In genomic region chr12:57456145-57456700, GRCh38 we compare ENCODE assay signal across 8 cellular contexts. TPM values are rescaled to one million over a fixed set of nuclear protein-coding genes. Genes with fewer than 3 reads are reported as not detected.
A peak's percentile ranks its signal among the peaks of the same experiment; 100 is the strongest.
DNase-seq lines count a peak whose midpoint lies in the region; ATAC-seq and TF ChIP-seq lines count a peak whose summit lies in the region.

No MANE protein-coding gene starts in this region.

- H3K4me2 ChIP-seq in Karpas-422 (ENCODE audit: low read depth, low read length, poor library complexity, severe bottlenecking), result peak overlapping the region; percentile 70

- peak overlapping the region; percentile 65 for H3K4me3 Mint-ChIP-seq in T-helper 1 cell treated with Interleukin-12 subunit alpha and Interleukin-12 subunit beta and Interleukin-4 antibody, amounts not matched to agents 30 μg/mL and 1 μg/mL, for 36 hours
- H3K4me3 Mint-ChIP-seq in nephron, result peak overlapping the region; percentile 5 to 59 (median 40)

- H3K4me3 ChIP-seq in AG04449 (ENCODE audit: low read depth, low read length) (peak overlapping the region; percentile 46), Karpas-422 (ENCODE audit: low read length) (peak overlapping the region; percentile 71)

- CTCF ChIA-PET in AG04449 (lab: Yijun Ruan, JAX), result interaction anchor here (0.6 to 19.6 kb wide), 21 partner anchors 8 to 585 kb away, joined by 3 to 880 read pairs (median 5); partner anchors contain the start of genes B4GALNT1, INHBC and STAC3

- H3K27ac Mint-ChIP-seq in T-helper 1 cell treated with Interleukin-12 subunit alpha and Interleukin-12 subunit beta and Interleukin-4 antibody, amounts not matched to agents 30 μg/mL and 1 μg/mL, for 36 hours, result peak overlapping the region; percentile 73
- peak overlapping the region in 2 of 3 experiments; percentile 7 to 34 for H3K27ac Mint-ChIP-seq in nephron

- H3K9me3 Mint-ChIP-seq in T-helper 1 cell treated with Interleukin-12 subunit alpha and Interleukin-12 subunit beta and Interleukin-4 antibody, amounts not matched to agents 30 μg/mL and 1 μg/mL, for 36 hours, result no peaks in the 10 kb centered on the region
- H3K9me3 Mint-ChIP-seq in nephron, result no peaks in the 10 kb centered on the region

- peak overlapping the region; percentile 59; the same call in 1 of the 2 replicates for H2AFZ ChIP-seq in Karpas-422 (ENCODE audit: low read length)

- peak overlapping the region; percentile 70; the same call in 1 of the 2 replicates for H3K27ac ChIP-seq in Karpas-422 (ENCODE audit: low read length)

- H3K27me3 ChIP-seq in Karpas-422 (ENCODE audit: low read length), result no peaks in the 10 kb centered on the region

- H3K9me2 ChIP-seq in Karpas-422 (replicated peaks; ENCODE audit: insufficient read depth, low read length), result no peaks in the 10 kb centered on the region

- POLR2A ChIA-PET in AG04449 (lab: Yijun Ruan, JAX), result no interaction called here

- no peak for ATAC-seq in HG03439 (IDR thresholded peaks at IDR 0.05; ENCODE audit: unreplicated experiment)
- ATAC-seq in GM21528 (IDR thresholded peaks at IDR 0.05; ENCODE audit: low FRiP score, unreplicated experiment), result no peak

- H3K4me1 Mint-ChIP-seq in T-helper 1 cell treated with Interleukin-12 subunit alpha and Interleukin-12 subunit beta and Interleukin-4 antibody, amounts not matched to agents 30 μg/mL and 1 μg/mL, for 36 hours (ENCODE audit: low read depth), result peaks cover 25% of the 10 kb centered on the region
- H3K4me1 Mint-ChIP-seq in nephron, result peaks cover 48% of the 10 kb centered on the region

- no peaks in the 10 kb centered on the region for H3K9me3 ChIP-seq in Karpas-422 (ENCODE audit: low read length)

- no peaks in the 10 kb centered on the region for H3K36me3 Mint-ChIP-seq in T-helper 1 cell treated with Interleukin-12 subunit alpha and Interleukin-12 subunit beta and Interleukin-4 antibody, amounts not matched to agents 30 μg/mL and 1 μg/mL, for 36 hours (ENCODE audit: low read depth)
- H3K36me3 Mint-ChIP-seq in nephron (ENCODE audit: low read depth), result no peaks in the 10 kb centered on the region

- H3K9ac ChIP-seq in Karpas-422 (ENCODE audit: low read length), result peak overlapping the region; percentile 75

- peaks cover 60% of the 10 kb centered on the region for H3K4me1 ChIP-seq in Karpas-422 (ENCODE audit: low read length)

- DNase-seq in AG04449 (ENCODE audit: low read depth, low spot score), result no peak
- DNase-seq in GM03348 (ENCODE audit: low spot score), result peak; percentile 42
- DNase-seq in Karpas-422, result peak; percentile 92
- peak; percentile 16 to 52 for DNase-seq in dermis microvascular lymphatic vessel endothelial cell (ENCODE audit: low read depth in 2 of 2)

- H3K79me2 ChIP-seq in Karpas-422 (ENCODE audit: low read length), result no peaks in the 10 kb centered on the region

- H4K20me1 ChIP-seq in Karpas-422 (ENCODE audit: insufficient read depth, low read depth, low read length), result no peaks in the 10 kb centered on the region

- no peaks in the 10 kb centered on the region for H3K36me3 ChIP-seq in Karpas-422 (ENCODE audit: insufficient read depth, low read length)

- H3K27me3 Mint-ChIP-seq in T-helper 1 cell treated with Interleukin-12 subunit alpha and Interleukin-12 subunit beta and Interleukin-4 antibody, amounts not matched to agents 30 μg/mL and 1 μg/mL, for 36 hours (ENCODE audit: low read depth), result peaks cover 10% of the 10 kb centered on the region
- H3K27me3 Mint-ChIP-seq in nephron (ENCODE audit: low read depth), result peaks cover 11% of the 10 kb centered on the region

- TF ChIP-seq CTCF in AG04449 (IDR thresholded peaks at IDR 0.05; ENCODE audit: insufficient read depth, low read length, missing control alignments) (peak; percentile 76), nephron (IDR thresholded peaks at IDR 0.05; ENCODE audit: unreplicated experiment in 3 of 3) (peak; percentile 41 to 54 (median 51))

RNA-seq across cellular contexts. Expression of gene INHBE, which starts 1.1 kb away (rescaled TPM):
- 14.3 and 17.9 TPM in 2 replicates for total RNA-seq in Karpas-422 (2014; rRNA removed; shearing (Covaris generic); ENCODE audit: low replicate concordance)
- total RNA-seq in dermis microvascular lymphatic vessel endothelial cell, result not detected in 2 replicates

RNA-seq across cellular contexts. Expression of gene GLI1, which starts 3.4 kb away (rescaled TPM):
- total RNA-seq in Karpas-422 (2014; rRNA removed; shearing (Covaris generic); ENCODE audit: low replicate concordance), result 1.9 and 9.3 TPM in 2 replicates
- total RNA-seq in dermis microvascular lymphatic vessel endothelial cell, result under 0.01 TPM in 1 of 2 replicates, not detected in the other

RNA-seq across cellular contexts. Expression of gene INHBC, which starts 21.6 kb away (rescaled TPM):
- total RNA-seq in Karpas-422 (2014; rRNA removed; shearing (Covaris generic); ENCODE audit: low replicate concordance), result 0.11 TPM in 1 of 2 replicates, not detected in the other
- total RNA-seq in dermis microvascular lymphatic vessel endothelial cell, result not detected in 2 replicates

RNA-seq across cellular contexts. Expression of gene ARHGAP9, which starts 23.4 kb away (rescaled TPM):
- 6.7 and 12.3 TPM in 2 replicates for total RNA-seq in Karpas-422 (2014; rRNA removed; shearing (Covaris generic); ENCODE audit: low replicate concordance)
- total RNA-seq in dermis microvascular lymphatic vessel endothelial cell, result 0.13 TPM in 1 of 2 replicates, not detected in the other

RNA-seq across cellular contexts. Expression of gene R3HDM2, which starts 25.4 kb away (rescaled TPM):
- 31.9 and 39.0 TPM in 2 replicates for total RNA-seq in Karpas-422 (2014; rRNA removed; shearing (Covaris generic); ENCODE audit: low replicate concordance)
- total RNA-seq in dermis microvascular lymphatic vessel endothelial cell, result 3.1 and 9.1 TPM in 2 replicates

Comparison
In these comparisons a context has a peak if more than half of its experiments do, and no peak if none do; other contexts are left out.
1. RNA of gene INHBE, which starts 1.1 kb away (total RNA-seq): 14.3 to 17.9 TPM in Karpas-422; not detected in dermis microvascular lymphatic vessel endothelial cell; every median in the first group is over 10 times any median in the second.